In genomic region chr16:89924298-89924924, GRCh38 we compare ENCODE assay signal across 8 cellular contexts. TPM values are rescaled to one million over a fixed set of nuclear protein-coding genes. Genes with fewer than 3 reads are reported as not detected.
DNase-seq lines count a peak whose midpoint lies in the region; ATAC-seq and TF ChIP-seq lines count a peak whose summit lies in the region.

No MANE protein-coding gene starts in this region.

- H3K36me3 Mint-ChIP-seq in activated CD4-positive, alpha-beta T cell treated with anti-CD3 and anti-CD28 coated beads, Interleukin-2, amount 10 ng/mL, durations not matched to agents 24 days and 14 days (ENCODE audit: low read depth): no peaks in the 10 kb centered on the region
- H3K36me3 Mint-ChIP-seq in type B pancreatic cell: no peaks in the 10 kb centered on the region

- peaks cover 25% of the 10 kb centered on the region for H3K4me1 Mint-ChIP-seq in activated CD4-positive, alpha-beta T cell treated with anti-CD3 and anti-CD28 coated beads, Interleukin-2, amount 10 ng/mL, durations not matched to agents 24 days and 14 days
- no peaks in the 10 kb centered on the region for H3K4me1 Mint-ChIP-seq in type B pancreatic cell (ENCODE audit: unreplicated experiment)

- H3K27ac Mint-ChIP-seq in activated CD4-positive, alpha-beta T cell treated with anti-CD3 and anti-CD28 coated beads, Interleukin-2, amount 10 ng/mL, durations not matched to agents 24 days and 14 days: no peak overlapping the region
- no peak overlapping the region for H3K27ac Mint-ChIP-seq in type B pancreatic cell

- no peaks in the 10 kb centered on the region for H3K9me3 Mint-ChIP-seq in activated CD4-positive, alpha-beta T cell treated with anti-CD3 and anti-CD28 coated beads, Interleukin-2, amount 10 ng/mL, durations not matched to agents 24 days and 14 days
- no peaks in the 10 kb centered on the region for H3K9me3 Mint-ChIP-seq in type B pancreatic cell

- ATAC-seq in HG03520 (IDR thresholded peaks at IDR 0.05; ENCODE audit: unreplicated experiment) (no peak), HG03159 (IDR thresholded peaks at IDR 0.05; ENCODE audit: unreplicated experiment) (no peak)

- TF ChIP-seq CTCF in type B pancreatic cell (conservative IDR thresholded peaks at IDR 0.05): no peak

- H3K4me3 Mint-ChIP-seq in activated CD4-positive, alpha-beta T cell treated with anti-CD3 and anti-CD28 coated beads, Interleukin-2, amount 10 ng/mL, durations not matched to agents 24 days and 14 days: peak overlapping the region; percentile 37
- peak overlapping the region; percentile 81 for H3K4me3 Mint-ChIP-seq in type B pancreatic cell

- intact Hi-C loops in activated CD4-positive, alpha-beta T cell treated with anti-CD3 and anti-CD28 coated beads, Interleukin-2, amount 10 ng/mL, durations not matched to agents 24 days and 14 days (cut with micrococcal nuclease): loop anchor here (5.0 kb wide), 2 partner anchors 202 to 222 kb away; partner anchors contain the start of genes SPATA2L, VPS9D1 and ZNF276

- DNase-seq in SIG-M5 treated with dmso at 0.1 percent for 504 hours (lab: John Stamatoyannopoulos, UW; ENCODE audit: unreplicated experiment): peak; percentile 60
- DNase-seq in SIG-M5 (lab: John Stamatoyannopoulos, UW): no peak
- DNase-seq in NCI-H1092 treated with DMSO at 0.1 percent for 48 hours (lab: John Stamatoyannopoulos, UW): peak; percentile 59
- DNase-seq in activated CD4-positive, alpha-beta T cell treated with anti-CD3 and anti-CD28 coated beads, Interleukin-2, amount 10 ng/mL, durations not matched to agents 24 days and 14 days: peak; percentile 84
- DNase-seq in glomerular visceral epithelial cell (ENCODE audit: extremely low spot score): peak; percentile 43
- DNase-seq in type B pancreatic cell (ENCODE audit: extremely low spot score, unreplicated experiment): no peak

- peaks cover 16% of the 10 kb centered on the region for H3K27me3 Mint-ChIP-seq in activated CD4-positive, alpha-beta T cell treated with anti-CD3 and anti-CD28 coated beads, Interleukin-2, amount 10 ng/mL, durations not matched to agents 24 days and 14 days
- peaks cover 20% of the 10 kb centered on the region for H3K27me3 Mint-ChIP-seq in type B pancreatic cell

RNA-seq across cellular contexts. Expression of gene TUBB3, which starts 1.3 kb away (rescaled TPM):
- total RNA-seq in activated CD4-positive, alpha-beta T cell treated with anti-CD3 and anti-CD28 coated beads, Interleukin-2, amount 10 ng/mL, durations not matched to agents 24 days and 14 days: 2.2 and 2.6 TPM in 2 replicates
- total RNA-seq in type B pancreatic cell (ENCODE audit: low replicate concordance): 62.0 and 91.4 TPM in 2 replicates

RNA-seq across cellular contexts. Expression of gene MC1R, which starts 5.7 kb away (rescaled TPM):
- 4.6 and 5.9 TPM in 2 replicates for total RNA-seq in activated CD4-positive, alpha-beta T cell treated with anti-CD3 and anti-CD28 coated beads, Interleukin-2, amount 10 ng/mL, durations not matched to agents 24 days and 14 days
- total RNA-seq in type B pancreatic cell (ENCODE audit: low replicate concordance): 3.6 and 3.8 TPM in 2 replicates

RNA-seq across cellular contexts. Expression of gene DEF8, which starts 24.1 kb away (rescaled TPM):
- total RNA-seq in activated CD4-positive, alpha-beta T cell treated with anti-CD3 and anti-CD28 coated beads, Interleukin-2, amount 10 ng/mL, durations not matched to agents 24 days and 14 days: 39.0 and 42.2 TPM in 2 replicates
- 61.0 and 63.5 TPM in 2 replicates for total RNA-seq in type B pancreatic cell (ENCODE audit: low replicate concordance)

RNA-seq across cellular contexts. Expression of gene TCF25, which starts 51.0 kb away (rescaled TPM):
- total RNA-seq in activated CD4-positive, alpha-beta T cell treated with anti-CD3 and anti-CD28 coated beads, Interleukin-2, amount 10 ng/mL, durations not matched to agents 24 days and 14 days: 192 and 194 TPM in 2 replicates
- total RNA-seq in type B pancreatic cell (ENCODE audit: low replicate concordance): 170 and 184 TPM in 2 replicates

Comparison
In these comparisons a context has a peak if more than half of its experiments do, and no peak if none do; other contexts are left out.
1. DNase-seq: peak in SIG-M5 treated with dmso at 0.1 percent for 504 hours (single experiment), NCI-H1092 treated with DMSO at 0.1 percent for 48 hours (single experiment), activated CD4-positive, alpha-beta T cell treated with anti-CD3 and anti-CD28 coated beads, Interleukin-2, amount 10 ng/mL, durations not matched to agents 24 days and 14 days (single experiment) and glomerular visceral epithelial cell (single experiment); none in SIG-M5 (single experiment) and type B pancreatic cell (single experiment).
2. RNA of gene TUBB3, which starts 1.3 kb away (total RNA-seq): 62.0 to 91.4 TPM in type B pancreatic cell; 2.2 to 2.6 TPM in activated CD4-positive, alpha-beta T cell treated with anti-CD3 and anti-CD28 coated beads, Interleukin-2, amount 10 ng/mL, durations not matched to agents 24 days and 14 days; every median in the first group is over 10 times any median in the second.